Comparison of ENCODE assay signal across 23 cellular contexts in the genomic region with DNA sequence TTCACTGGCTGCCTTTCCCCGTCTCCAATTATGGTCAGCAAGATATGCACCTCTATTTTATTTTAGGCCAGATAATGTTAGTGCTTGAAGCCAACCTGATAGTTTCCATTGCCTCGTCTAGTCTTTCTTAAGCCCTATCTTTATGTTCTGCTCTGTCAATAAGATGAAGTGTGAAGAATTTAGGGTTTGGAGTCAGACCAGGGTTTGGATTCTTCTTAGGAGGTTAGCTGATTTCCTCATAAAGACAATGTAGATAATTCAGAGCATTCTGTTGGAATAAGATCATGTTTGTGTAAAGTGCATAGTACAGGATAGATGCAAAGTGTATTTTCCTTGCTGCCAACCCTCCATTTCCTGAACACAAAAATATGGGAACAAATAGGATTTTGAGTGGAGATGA. TPM values are rescaled to one million over a fixed set of nuclear protein-coding genes. Genes with fewer than 3 reads are reported as not detected.
DNase-seq lines count a peak whose midpoint lies in the region; ATAC-seq and TF ChIP-seq lines count a peak whose summit lies in the region.
"Had no signal": no experiment of that assay in that cellular context is flagged by ENCODE, and none has a peak within 500 bp of the region (broad histone marks: within the 10 kb centered on the region; RNA-seq: fewer than 3 reads in every experiment).

No MANE protein-coding gene starts in this region.

- no peak overlapping the region for H3K4me3 ChIP-seq in RWPE2 (ENCODE audit: severe bottlenecking)
- no peak overlapping the region for H3K4me3 ChIP-seq in mesenchymal stem cell (ENCODE audit: insufficient read depth in 1 of 2, low read depth in 1 of 2, low read length in 2 of 2)
- H3K4me3 ChIP-seq: MG63, Peyer's patch, SJSA1 had no signal

- no peak for DNase-seq in Calu3
- no peak for DNase-seq in RWPE2 (ENCODE audit: low spot score)
- no peak for DNase-seq in chondrocyte (ENCODE audit: low spot score)
- no peak for DNase-seq in mesenchymal stem cell
- DNase-seq in NCI-H2227 (lab: John Stamatoyannopoulos, UW; ENCODE audit: unreplicated experiment), result no peak
- DNase-seq in NCI-H2171 (lab: John Stamatoyannopoulos, UW), result no peak
- DNase-seq: AML-193; C1 segment of cervical spinal cord; CD8-positive, alpha-beta memory T cell; DMS53; GDM1; H9; Kasumi-1; MG63; NCI-H1417; NCI-H1694 treated with DMSO at 0.1 percent for 48 hours; NCI-H2081 treated with DMSO at 0.1 percent for 48 hours; NCI-H510A treated with DMSO at 0.1 percent for 48 hours; NCI-H748 treated with DMSO at 0.1 percent for 48 hours; Peyer's patch had no signal

- TF ChIP-seq CTCF in Calu3 (IDR thresholded peaks at IDR 0.05; ENCODE audit: unreplicated experiment) (no peak), RWPE2 (IDR thresholded peaks at IDR 0.05; ENCODE audit: poor library complexity, severe bottlenecking) (no peak), chondrocyte (IDR thresholded peaks at IDR 0.05) (no peak)

- no peak overlapping the region for H2AFZ ChIP-seq in mesenchymal stem cell (ENCODE audit: low read depth, low read length)

- no peak overlapping the region for H2BK120ac ChIP-seq in mesenchymal stem cell (ENCODE audit: low read depth, low read length)

- H3K27ac ChIP-seq in RWPE2 (ENCODE audit: poor library complexity, severe bottlenecking), result peak overlapping the region; percentile 83
- H3K27ac ChIP-seq in mesenchymal stem cell (ENCODE audit: low read length, poor library complexity, severe bottlenecking), result peak overlapping the region; percentile 99
- H3K27ac ChIP-seq: SJSA1 had no signal

- H4K8ac ChIP-seq in mesenchymal stem cell (ENCODE audit: low read length), result no peak overlapping the region

- peak overlapping the region; percentile 90 for H2AK5ac ChIP-seq in mesenchymal stem cell (ENCODE audit: low read length, severe bottlenecking)

- no peak overlapping the region for H3K4me2 ChIP-seq in mesenchymal stem cell (ENCODE audit: low read length, poor library complexity, severe bottlenecking)

- ATAC-seq in RWPE2 (ENCODE audit: low read depth) (no peak), GM18519 (IDR thresholded peaks at IDR 0.05; ENCODE audit: low FRiP score, unreplicated experiment) (no peak), GM18861 (IDR thresholded peaks at IDR 0.05; ENCODE audit: unreplicated experiment) (no peak)

- no peak overlapping the region for H2BK12ac ChIP-seq in mesenchymal stem cell (ENCODE audit: low read length in 2 of 2)

- H4K91ac ChIP-seq in mesenchymal stem cell (ENCODE audit: low read length), result no peak overlapping the region

- H3K4me1 ChIP-seq in RWPE2 (ENCODE audit: insufficient read depth, poor library complexity, severe bottlenecking) (peaks cover 30% of the 10 kb centered on the region), mesenchymal stem cell (ENCODE audit: control insufficient read depth, insufficient read depth, low read depth, low read length) (peaks cover 4% of the 10 kb centered on the region)
- H3K4me1 ChIP-seq: SJSA1 had no signal

- H3K79me1 ChIP-seq in mesenchymal stem cell (replicated peaks; ENCODE audit: low read length, poor library complexity, severe bottlenecking), result peaks cover 7% of the 10 kb centered on the region

- CTCF ChIA-PET in Calu3 (lab: Charles Lee), result no interaction called here

- no peak overlapping the region for H3K18ac ChIP-seq in mesenchymal stem cell (ENCODE audit: low read depth in 1 of 2, low read length in 2 of 2)

- no TSS peak for BruUV-seq in Calu3 (replicated peaks; lab: Mats Ljungman, UMichigan)

- no peak overlapping the region for H3K4ac ChIP-seq in mesenchymal stem cell (ENCODE audit: low read depth in 1 of 2, low read length in 2 of 2)

- H3K36me3 ChIP-seq in RWPE2 (ENCODE audit: low read depth) (no peaks in the 10 kb centered on the region), mesenchymal stem cell (ENCODE audit: control insufficient read depth in 1 of 2, insufficient read depth in 2 of 2, low read depth in 1 of 2, low read length in 2 of 2) (no peaks in the 10 kb centered on the region)
- H3K36me3 ChIP-seq: MG63, Peyer's patch, SJSA1 had no signal

- WGBS in mesenchymal stem cell, result 91% methylated on average over 2 of the region's 2 CpGs

- H3K9me3 Mint-ChIP-seq in Calu3 (ENCODE audit: low read depth, unreplicated experiment) (no peaks in the 10 kb centered on the region), chondrocyte (ENCODE audit: low read depth) (no peaks in the 10 kb centered on the region)
- H3K9me3 Mint-ChIP-seq: CD8-positive, alpha-beta memory T cell; H9 had no signal

- peak overlapping the region; percentile 39 for H2BK5ac ChIP-seq in mesenchymal stem cell (ENCODE audit: low read depth, low read length, poor library complexity, severe bottlenecking)

- no peak overlapping the region for H3K14ac ChIP-seq in mesenchymal stem cell (ENCODE audit: low read length in 2 of 2)

- H2BK15ac ChIP-seq in mesenchymal stem cell (ENCODE audit: low read depth, poor library complexity, severe bottlenecking), result no peak overlapping the region

- H3K4me1 Mint-ChIP-seq in Calu3 (ENCODE audit: low read depth, unreplicated experiment), result peaks cover 46% of the 10 kb centered on the region
- peaks cover 63% of the 10 kb centered on the region for H3K4me1 Mint-ChIP-seq in chondrocyte (ENCODE audit: low read depth)
- H3K4me1 Mint-ChIP-seq: CD8-positive, alpha-beta memory T cell had no signal

- H3K27me3 Mint-ChIP-seq in Calu3 (ENCODE audit: unreplicated experiment) (no peaks in the 10 kb centered on the region), chondrocyte (ENCODE audit: low read depth) (no peaks in the 10 kb centered on the region)
- H3K27me3 Mint-ChIP-seq: CD8-positive, alpha-beta memory T cell had no signal

- intact Hi-C loops in Calu3 (cut with micrococcal nuclease; ENCODE audit: unreplicated experiment), result no loop called here

- H3K27me3 ChIP-seq in RWPE2 (ENCODE audit: insufficient read depth, poor library complexity, severe bottlenecking) (no peaks in the 10 kb centered on the region), mesenchymal stem cell (ENCODE audit: control insufficient read depth in 1 of 2, insufficient read depth in 1 of 2, low read length in 2 of 2) (no peaks in the 10 kb centered on the region)
- H3K27me3 ChIP-seq: MG63, Peyer's patch, SJSA1 had no signal

- H3K9ac ChIP-seq in mesenchymal stem cell (ENCODE audit: low read length), result no peak overlapping the region

- no peaks in the 10 kb centered on the region for H3K36me3 Mint-ChIP-seq in Calu3 (ENCODE audit: insufficient read depth, unreplicated experiment)
- no peaks in the 10 kb centered on the region for H3K36me3 Mint-ChIP-seq in chondrocyte (ENCODE audit: low read depth)
- H3K36me3 Mint-ChIP-seq: CD8-positive, alpha-beta memory T cell had no signal

- H3K27ac Mint-ChIP-seq in Calu3 (ENCODE audit: unreplicated experiment), result peak overlapping the region; percentile 88
- H3K27ac Mint-ChIP-seq in chondrocyte (ENCODE audit: unreplicated experiment), result peak overlapping the region; percentile 6
- H3K27ac Mint-ChIP-seq: CD8-positive, alpha-beta memory T cell; H9 had no signal

- no peak overlapping the region for H3K23ac ChIP-seq in mesenchymal stem cell (ENCODE audit: low read length in 2 of 2)

- H3K9me3 ChIP-seq in RWPE2 (ENCODE audit: severe bottlenecking) (no peaks in the 10 kb centered on the region), mesenchymal stem cell (ENCODE audit: control insufficient read depth, low read length) (no peaks in the 10 kb centered on the region)
- H3K9me3 ChIP-seq: MG63, Peyer's patch, SJSA1 had no signal

- H3K4me3 Mint-ChIP-seq in Calu3 (ENCODE audit: low read depth, unreplicated experiment) (no peak overlapping the region), chondrocyte (ENCODE audit: unreplicated experiment) (no peak overlapping the region)
- H3K4me3 Mint-ChIP-seq: CD8-positive, alpha-beta memory T cell; H9 had no signal

RNA-seq across cellular contexts. Expression of a gene that starts 43.8 kb away (rescaled TPM):
- total RNA-seq in Calu3 (2022), result 11.8 and 17.2 TPM in 2 replicates
- total RNA-seq in chondrocyte, result 42.1 to 50.9 TPM (median 44.3 TPM) in 3 replicates
- polyA plus RNA-seq in mesenchymal stem cell (2013, experiment 1 of 2), result 38.9 TPM
- 41.0 TPM for polyA plus RNA-seq in mesenchymal stem cell (2013, experiment 2 of 2)
- total RNA-seq: SJSA1 had no signal
